Comparison of ENCODE assay signal across 1 cellular context in genomic region chr1:31856140-31856539, GRCh38.
TF ChIP-seq lines count a peak whose summit lies in the region.

No MANE protein-coding gene starts in this region.

TF ChIP-seq in IMR-90, 13 proteins besides CTCF, POLR2A, EP300 and RAD21:
- TF ChIP-seq NFE2L2 (IDR thresholded peaks at IDR 0.05; ENCODE audit: low read depth, low read length) (no peak), MAFK (IDR thresholded peaks at IDR 0.05; ENCODE audit: low read depth, low read length) (no peak), CHD1 (IDR thresholded peaks at IDR 0.05; ENCODE audit: low read depth, low read length) (no peak), CEBPB (IDR thresholded peaks at IDR 0.05; ENCODE audit: low read depth, low read length) (no peak), MAZ (IDR thresholded peaks at IDR 0.05; ENCODE audit: borderline replicate concordance, low read depth, low read length) (no peak), RFX5 (IDR thresholded peaks at IDR 0.05; ENCODE audit: low read depth, low read length) (no peak), ELK1 (IDR thresholded peaks at IDR 0.05; ENCODE audit: borderline replicate concordance, low read depth, low read length) (no peak), MXI1 (IDR thresholded peaks at IDR 0.05; ENCODE audit: borderline replicate concordance, low read depth, low read length) (no peak), FOS (IDR thresholded peaks at IDR 0.05; ENCODE audit: low read depth, low read length) (no peak)
